ENCODE assay signal across 30 cellular contexts in the genomic region with DNA sequence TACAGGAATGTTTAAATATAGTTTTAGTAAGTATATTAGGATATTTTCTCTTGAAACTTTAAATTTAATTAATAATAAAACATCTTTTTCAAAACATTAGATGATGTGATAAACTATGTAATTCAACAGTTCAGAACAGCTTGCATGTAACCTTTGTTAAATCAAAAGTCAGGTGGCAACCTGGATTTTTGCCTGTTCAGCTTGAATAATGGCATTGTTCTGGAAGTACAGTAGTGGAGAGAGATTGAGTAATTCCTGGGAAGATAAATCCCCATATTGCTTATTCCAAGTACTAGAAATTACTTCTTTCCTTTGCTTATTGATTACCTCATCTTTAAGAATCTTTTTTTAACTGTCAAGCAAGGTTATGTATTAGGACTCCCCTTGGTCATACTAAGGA. TPM values are rescaled to one million over a fixed set of nuclear protein-coding genes. Genes with fewer than 3 reads are reported as not detected.
"Had no signal": no experiment of that assay in that cellular context is flagged by ENCODE, and none has a peak within 500 bp of the region (broad histone marks: within the 10 kb centered on the region; RNA-seq: fewer than 3 reads in every experiment).

No MANE protein-coding gene starts in this region.

- H3K36me3 ChIP-seq: adrenal gland, breast epithelium, MG63, Peyer's patch had no signal

- H3K4me1 ChIP-seq: adrenal gland, body of pancreas, breast epithelium, Peyer's patch had no signal

- H3K27ac ChIP-seq: adrenal gland, breast epithelium, Peyer's patch, SK-N-MC had no signal

- H3K9me3 ChIP-seq: adrenal gland, body of pancreas, breast epithelium, MG63, Peyer's patch had no signal

- DNase-seq: activated CD4-positive, alpha-beta T cell treated with anti-CD3 and anti-CD28 coated beads for 36 hours; activated CD4-positive, alpha-beta T cell treated with anti-CD3 and anti-CD28 coated beads, Interleukin-2, amount 10 ng/mL, durations not matched to agents 7 days and 5 days; activated CD4-positive, alpha-beta T cell treated with anti-CD3 and anti-CD28 coated beads, Interleukin-2, amount 50 U/mL, for 48 hours; activated CD8-positive, alpha-beta T cell treated with anti-CD3 and anti-CD28 coated beads, Interleukin-2, amount 10 ng/mL, durations not matched to agents 7 days and 5 days; activated gamma-delta T cell treated with Interleukin-2 at 50 U/mL for 16 hours; activated naive CD4-positive, alpha-beta T cell treated with anti-CD3 and anti-CD28 coated beads for 36 hours; activated T-cell treated with anti-CD3 and anti-CD28 coated beads for 4 hours; activated T-cell treated with anti-CD3 and anti-CD28 coated beads, Interleukin-2, amount 50 U/mL, for 4 hours; adrenal gland; MG63; NCI-H1436; NCI-H2081 treated with DMSO at 0.1 percent for 48 hours; NCI-H2171; NCI-H2227 treated with DMSO at 0.1 percent for 48 hours; NCI-H446; NCI-H526 treated with DMSO at 0.1 percent for 48 hours; Peyer's patch; SIG-M5 had no signal

- H3K27me3 ChIP-seq: adrenal gland, body of pancreas, breast epithelium, MG63, Peyer's patch had no signal

- H3K4me3 ChIP-seq: adrenal gland, body of pancreas, breast epithelium, MG63, Peyer's patch, SK-N-MC had no signal

- FAIRE-seq: astrocyte had no signal

- ATAC-seq: activated CD4-positive, alpha-beta T cell treated with anti-CD3 and anti-CD28 coated beads for 36 hours; activated CD4-positive, CD25-positive, alpha-beta regulatory T cell treated with anti-CD3 and anti-CD28 coated beads, Interleukin-2, amount 50 U/mL, for 24 hours; activated CD8-positive, alpha-beta T cell treated with anti-CD3 and anti-CD28 coated beads, Interleukin-2, amount 10 ng/mL, durations not matched to agents 7 days and 5 days; activated naive CD4-positive, alpha-beta T cell treated with anti-CD3 and anti-CD28 coated beads, Interleukin-2, amount 50 U/mL, for 72 hours; activated T-cell treated with anti-CD3 and anti-CD28 coated beads, Interleukin-2, amount 50 U/mL, for 4 hours; PC-3; WTC11 had no signal

RNA-seq across cellular contexts. Expression of a gene that starts 20.1 kb away (rescaled TPM):
- total RNA-seq: activated CD4-positive, alpha-beta T cell treated with anti-CD3 and anti-CD28 coated beads for 36 hours; activated CD4-positive, alpha-beta T cell treated with anti-CD3 and anti-CD28 coated beads, Interleukin-2, amount 10 ng/mL, durations not matched to agents 7 days and 5 days; activated CD8-positive, alpha-beta T cell treated with anti-CD3 and anti-CD28 coated beads, Interleukin-2, amount 10 ng/mL, durations not matched to agents 7 days and 5 days; activated naive CD4-positive, alpha-beta T cell treated with anti-CD3 and anti-CD28 coated beads for 36 hours; activated naive CD4-positive, alpha-beta T cell treated with anti-CD3 and anti-CD28 coated beads, Interleukin-2, amount 50 U/mL, for 72 hours; activated T-helper 1 cell treated with anti-CD3 and anti-CD28 coated beads, Interleukin-12 subunit alpha, Interleukin-12 subunit beta, Interleukin-2, Interleukin-4 antibody, amounts not matched to agents 30 ng/mL and 10 ng/mL and 1 ng/mL, durations not matched to agents 14 hours and 24 hours and 36 hours; PC-3; T-helper 1 cell treated with Interleukin-12 subunit alpha and Interleukin-12 subunit beta and Interleukin-4 antibody, amounts not matched to agents 30 ng/mL and 1 ng/mL, for 36 hours; T-helper 2 cell treated with Interferon-gamma antibody and Interleukin-4, amounts not matched to agents 100 ng/mL and 5 ng/mL, for 36 hours had no signal

RNA-seq across cellular contexts. Expression of a gene that starts 32.4 kb away (rescaled TPM):
- total RNA-seq: activated CD4-positive, alpha-beta T cell treated with anti-CD3 and anti-CD28 coated beads for 36 hours; activated CD4-positive, alpha-beta T cell treated with anti-CD3 and anti-CD28 coated beads, Interleukin-2, amount 10 ng/mL, durations not matched to agents 7 days and 5 days; activated CD8-positive, alpha-beta T cell treated with anti-CD3 and anti-CD28 coated beads, Interleukin-2, amount 10 ng/mL, durations not matched to agents 7 days and 5 days; activated naive CD4-positive, alpha-beta T cell treated with anti-CD3 and anti-CD28 coated beads for 36 hours; activated naive CD4-positive, alpha-beta T cell treated with anti-CD3 and anti-CD28 coated beads, Interleukin-2, amount 50 U/mL, for 72 hours; activated T-cell treated with anti-CD3 and anti-CD28 coated beads, Interleukin-2, amount 50 U/mL, for 4 hours; activated T-helper 1 cell treated with anti-CD3 and anti-CD28 coated beads, Interleukin-12 subunit alpha, Interleukin-12 subunit beta, Interleukin-2, Interleukin-4 antibody, amounts not matched to agents 30 ng/mL and 10 ng/mL and 1 ng/mL, durations not matched to agents 14 hours and 24 hours and 36 hours; adrenal gland; astrocyte; body of pancreas; breast epithelium; cardiac septum; PC-3; Peyer's patch; T-helper 1 cell treated with Interleukin-12 subunit alpha and Interleukin-12 subunit beta and Interleukin-4 antibody, amounts not matched to agents 30 ng/mL and 1 ng/mL, for 36 hours; T-helper 2 cell treated with Interferon-gamma antibody and Interleukin-4, amounts not matched to agents 100 ng/mL and 5 ng/mL, for 36 hours; WTC11 had no signal
- polyA plus RNA-seq: adrenal gland had no signal
